ENCODE assay signal across 22 cellular contexts in genomic region chr12:38783304-38783703, GRCh38.
"Had no signal": no experiment of that assay in that cellular context is flagged by ENCODE, and none has a peak within 500 bp of the region (broad histone marks: within the 10 kb centered on the region; RNA-seq: fewer than 3 reads in every experiment).

No MANE protein-coding gene starts in this region.

- DNase-seq: activated T-cell treated with anti-CD3 and anti-CD28 coated beads, Interleukin-2, amount 50 U/mL, for 24 hours; adrenal gland; brain microvascular endothelial cell; caudate nucleus; effector CD4-positive, alpha-beta T cell; foreskin fibroblast; left colon; nephron progenitor cell; pancreas; stimulated activated CD4-positive, alpha-beta T cell treated with anti-CD3 and anti-CD28 coated beads, Interleukin-4, amount 100 ng/mL, for 24 hours; stimulated activated naive CD8-positive, alpha-beta T cell treated with anti-CD3 and anti-CD28 coated beads, Interleukin-15, Interleukin-2, amounts not matched to agents 100 U/mL and 50 U/mL, for 24 hours; upper lobe of right lung; WERI-Rb-1 had no signal

- H3K4me1 Mint-ChIP-seq: activated T-helper 17 cell treated with anti-CD3 and anti-CD28 coated beads, Interleukin-2, amount 50 U/mL, for 72 hours; memory B cell; nephron progenitor cell had no signal

- H3K27ac ChIP-seq: adrenal gland, ascending aorta, brain microvascular endothelial cell, pancreas, psoas muscle, right atrium auricular region, upper lobe of right lung, WERI-Rb-1 had no signal

- H3K4me3 Mint-ChIP-seq: activated T-cell treated with anti-CD3 and anti-CD28 coated beads, Interleukin-2, amount 50 U/mL, for 24 hours; activated T-helper 17 cell treated with anti-CD3 and anti-CD28 coated beads, Interleukin-2, amount 50 U/mL, for 72 hours; dendritic cell treated with granulocyte-macrophage colony-stimulating factor and Interleukin-4, amounts not matched to agents 40 ng/mL and 50 ng/mL, for 4 days; memory B cell; nephron progenitor cell had no signal

- H3K4me3 ChIP-seq: ascending aorta, pancreas, psoas muscle, right atrium auricular region, upper lobe of right lung had no signal

- H3K27ac Mint-ChIP-seq: activated T-helper 17 cell treated with anti-CD3 and anti-CD28 coated beads, Interleukin-2, amount 50 U/mL, for 72 hours; dendritic cell treated with granulocyte-macrophage colony-stimulating factor and Interleukin-4, amounts not matched to agents 40 ng/mL and 50 ng/mL, for 4 days; memory B cell had no signal

- H3K9me3 ChIP-seq: adrenal gland, pancreas had no signal

- H3K27me3 ChIP-seq: adrenal gland, ascending aorta, brain microvascular endothelial cell, pancreas, right atrium auricular region, upper lobe of right lung had no signal

- H3K4me1 ChIP-seq: ascending aorta, pancreas, psoas muscle, right atrium auricular region, upper lobe of right lung had no signal

- ATAC-seq: activated naive CD4-positive, alpha-beta T cell treated with anti-CD3 and anti-CD28 coated beads, Interleukin-2, amount 50 U/mL, for 72 hours; activated T-helper 17 cell treated with anti-CD3 and anti-CD28 coated beads, Interleukin-2, amount 50 U/mL, for 72 hours; left colon; pancreas; psoas muscle; stimulated activated naive CD8-positive, alpha-beta T cell treated with anti-CD3 and anti-CD28 coated beads, Interleukin-15, Interleukin-2, amounts not matched to agents 100 U/mL and 50 U/mL, for 24 hours; upper lobe of right lung had no signal

- H3K36me3 ChIP-seq: adrenal gland, brain microvascular endothelial cell, pancreas, right atrium auricular region, upper lobe of right lung, WERI-Rb-1 had no signal

- FAIRE-seq: endometrium, keratinocyte, pancreas had no signal

- H3K27me3 Mint-ChIP-seq: activated T-cell treated with anti-CD3 and anti-CD28 coated beads, Interleukin-2, amount 50 U/mL, for 24 hours; activated T-helper 17 cell treated with anti-CD3 and anti-CD28 coated beads, Interleukin-2, amount 50 U/mL, for 72 hours; dendritic cell treated with granulocyte-macrophage colony-stimulating factor and Interleukin-4, amounts not matched to agents 40 ng/mL and 50 ng/mL, for 4 days; memory B cell had no signal
